In the genomic region with DNA sequence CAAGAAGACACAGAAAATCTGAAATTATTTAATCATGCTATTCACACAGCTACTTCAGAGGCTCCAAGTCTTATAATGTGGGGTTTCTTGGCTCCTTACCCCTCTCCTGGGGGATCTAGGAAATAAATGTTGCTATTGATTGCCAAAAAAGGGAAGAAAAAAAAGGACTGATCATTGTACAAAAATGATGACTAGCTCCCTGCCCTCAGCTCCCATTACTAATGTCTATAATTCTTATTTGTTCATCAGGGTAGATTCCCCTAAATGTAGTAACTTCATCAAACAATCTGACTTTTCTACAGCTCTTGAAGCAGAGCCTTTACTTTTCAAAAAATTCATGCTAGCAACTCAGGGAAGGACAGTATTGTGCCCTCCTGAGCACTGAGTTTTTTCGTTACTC, we compare ENCODE assay signal across 10 cellular contexts. TPM values are rescaled to one million over a fixed set of nuclear protein-coding genes. Genes with fewer than 3 reads are reported as not detected.
DNase-seq lines count a peak whose midpoint lies in the region; ATAC-seq, FAIRE-seq and TF ChIP-seq lines count a peak whose summit lies in the region.
"Had no signal": no experiment of that assay in that cellular context is flagged by ENCODE, and none has a peak within 500 bp of the region (broad histone marks: within the 10 kb centered on the region; RNA-seq: fewer than 3 reads in every experiment).

No MANE protein-coding gene starts in this region.

- TF ChIP-seq CTCF in HEK293 (tag by site-specific recombination; IDR thresholded peaks at IDR 0.05): no peak
- TF ChIP-seq CTCF in bronchial epithelial cell (IDR thresholded peaks at IDR 0.05; ENCODE audit: insufficient read depth, low read length, severe bottlenecking): no peak
- no peak for TF ChIP-seq CTCF in mesothelial cell of epicardium (IDR thresholded peaks at IDR 0.05; ENCODE audit: unreplicated experiment)
- no peak for TF ChIP-seq CTCF in testis (IDR thresholded peaks at IDR 0.05)

- H3K4me1 ChIP-seq in HEK293 (ENCODE audit: control insufficient read depth, insufficient read depth, low read length) (peaks cover 3% of the 10 kb centered on the region; the same call in 1 of the 2 replicates), testis (peaks cover 37% of the 10 kb centered on the region)

- POLR2A ChIA-PET in HEK293 (lab: Yijun Ruan, JAX): interaction anchor here (1.1 to 2.9 kb wide), 2 partner anchors 164 to 347 kb away, joined by 4 to 14 read pairs; no protein-coding TSS in a partner anchor

- no peak for ATAC-seq in HG03571 (IDR thresholded peaks at IDR 0.05; ENCODE audit: unreplicated experiment)
- no peak for ATAC-seq in GM19324 (IDR thresholded peaks at IDR 0.05; ENCODE audit: low FRiP score, unreplicated experiment)

- TF ChIP-seq POLR2A in testis (IDR thresholded peaks at IDR 0.05): no peak

- H3K27me3 ChIP-seq in bronchial epithelial cell (ENCODE audit: control insufficient read depth, insufficient read depth, low read length): no peaks in the 10 kb centered on the region
- no peaks in the 10 kb centered on the region for H3K27me3 ChIP-seq in testis

- no peaks in the 10 kb centered on the region for H3K9me3 ChIP-seq in HEK293 (ENCODE audit: control insufficient read depth, insufficient read depth, low read depth, low read length)
- no peaks in the 10 kb centered on the region for H3K9me3 ChIP-seq in testis

- H3K36me3 Mint-ChIP-seq in mesothelial cell of epicardium: no peaks in the 10 kb centered on the region

- no peaks in the 10 kb centered on the region for H3K9me3 Mint-ChIP-seq in mesothelial cell of epicardium

- H3K36me3 ChIP-seq in HEK293 (ENCODE audit: control insufficient read depth in 2 of 2, insufficient read depth in 1 of 2, low read length in 2 of 2) (peaks cover 0 to 2% of the 10 kb centered on the region in 2 experiments; a peak in 2 of 3 replicates), bronchial epithelial cell (ENCODE audit: control insufficient read depth, insufficient read depth, low read length) (no peaks in the 10 kb centered on the region), testis (ENCODE audit: low read depth, missing control alignments) (no peaks in the 10 kb centered on the region)

- peak overlapping the region; percentile 98 for H3K27ac Mint-ChIP-seq in mesothelial cell of epicardium

- DNase-seq in bronchial epithelial cell (ENCODE audit: low read depth) (peak; percentile 53), mesothelial cell of epicardium (ENCODE audit: low spot score in 2 of 2, unreplicated experiment in 2 of 2) (no peak), testis (no peak), OCI-M2 (lab: John Stamatoyannopoulos, UW; ENCODE audit: unreplicated experiment) (no peak), H4 (ENCODE audit: low spot score) (no peak)
- DNase-seq: NCI-H1930 had no signal

- intact Hi-C loops in testis (cut with DNase I; ENCODE audit: low total_unique reads): no loop called here

- H3K27ac ChIP-seq in HEK293 (ENCODE audit: extremely low read depth, low read depth, low read length) (no peak overlapping the region), testis (peak overlapping the region; percentile 6 to 38)

- H3K4me1 Mint-ChIP-seq in mesothelial cell of epicardium: peaks cover 67% of the 10 kb centered on the region

- no peaks in the 10 kb centered on the region for H3K27me3 Mint-ChIP-seq in mesothelial cell of epicardium (ENCODE audit: low read depth)

- WGBS in testis, 2 donors: 38 to 52% methylated on average over 1 of the region's 1 CpG

- CTCF ChIA-PET in HEK293 (lab: Yijun Ruan, JAX): no interaction called here

- H3K4me3 Mint-ChIP-seq in mesothelial cell of epicardium: peak overlapping the region; percentile 67

- no peak for FAIRE-seq in bronchial epithelial cell (lab: Jason Lieb, UNC)

- peak overlapping the region; percentile 26; the same call in 1 of the 2 replicates for H3K4me3 ChIP-seq in HEK293 (ENCODE audit: low read depth, low read length)
- peak overlapping the region; percentile 17 for H3K4me3 ChIP-seq in bronchial epithelial cell (ENCODE audit: low read depth, low read length)
- H3K4me3 ChIP-seq in testis: no peak overlapping the region
- H3K4me3 ChIP-seq: lung had no signal

TF ChIP-seq in HEK293, 187 proteins besides CTCF, POLR2A, EP300 and RAD21:
- TF ChIP-seq PRDM1 (tag by site-specific recombination; IDR thresholded peaks at IDR 0.05) (no peak), ZNF707 (tag by site-specific recombination; IDR thresholded peaks at IDR 0.05) (no peak), ZNF501 (tag by site-specific recombination; IDR thresholded peaks at IDR 0.05) (no peak), ZNF211 (tag by site-specific recombination; IDR thresholded peaks at IDR 0.05; ENCODE audit: low read depth) (no peak), HOXA7 (CRISPR knock-in tag; IDR thresholded peaks at IDR 0.05; ENCODE audit: borderline replicate concordance) (no peak), GLIS1 (tag by site-specific recombination; IDR thresholded peaks at IDR 0.05) (no peak), ZNF624 (tag by site-specific recombination; IDR thresholded peaks at IDR 0.05) (no peak), KLF10 (tag by site-specific recombination; IDR thresholded peaks at IDR 0.05) (no peak), ZNF701 (tag by site-specific recombination; IDR thresholded peaks at IDR 0.05) (no peak), ZNF677 (tag by site-specific recombination; IDR thresholded peaks at IDR 0.05) (no peak), ZNF530 (tag by site-specific recombination; IDR thresholded peaks at IDR 0.05; ENCODE audit: low read depth) (no peak), ZNF266 (tag by site-specific recombination; IDR thresholded peaks at IDR 0.05; ENCODE audit: low read depth) (no peak), ZBTB20 (tag by site-specific recombination; IDR thresholded peaks at IDR 0.05) (no peak), ZNF558 (tag by site-specific recombination; IDR thresholded peaks at IDR 0.05) (no peak), HOXC10 (CRISPR knock-in tag; IDR thresholded peaks at IDR 0.05) (no peak), ZNF654 (tag by site-specific recombination; IDR thresholded peaks at IDR 0.05; ENCODE audit: low read depth) (no peak)
- TF ChIP-seq, protein P1, sequence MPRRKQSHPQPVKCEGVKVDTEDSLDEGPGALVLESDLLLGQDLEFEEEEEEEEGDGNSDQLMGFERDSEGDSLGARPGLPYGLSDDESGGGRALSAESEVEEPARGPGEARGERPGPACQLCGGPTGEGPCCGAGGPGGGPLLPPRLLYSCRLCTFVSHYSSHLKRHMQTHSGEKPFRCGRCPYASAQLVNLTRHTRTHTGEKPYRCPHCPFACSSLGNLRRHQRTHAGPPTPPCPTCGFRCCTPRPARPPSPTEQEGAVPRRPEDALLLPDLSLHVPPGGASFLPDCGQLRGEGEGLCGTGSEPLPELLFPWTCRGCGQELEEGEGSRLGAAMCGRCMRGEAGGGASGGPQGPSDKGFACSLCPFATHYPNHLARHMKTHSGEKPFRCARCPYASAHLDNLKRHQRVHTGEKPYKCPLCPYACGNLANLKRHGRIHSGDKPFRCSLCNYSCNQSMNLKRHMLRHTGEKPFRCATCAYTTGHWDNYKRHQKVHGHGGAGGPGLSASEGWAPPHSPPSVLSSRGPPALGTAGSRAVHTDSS (tag by site-specific recombination; IDR thresholded peaks at IDR 0.05): no peak
- TF ChIP-seq, protein P2, sequence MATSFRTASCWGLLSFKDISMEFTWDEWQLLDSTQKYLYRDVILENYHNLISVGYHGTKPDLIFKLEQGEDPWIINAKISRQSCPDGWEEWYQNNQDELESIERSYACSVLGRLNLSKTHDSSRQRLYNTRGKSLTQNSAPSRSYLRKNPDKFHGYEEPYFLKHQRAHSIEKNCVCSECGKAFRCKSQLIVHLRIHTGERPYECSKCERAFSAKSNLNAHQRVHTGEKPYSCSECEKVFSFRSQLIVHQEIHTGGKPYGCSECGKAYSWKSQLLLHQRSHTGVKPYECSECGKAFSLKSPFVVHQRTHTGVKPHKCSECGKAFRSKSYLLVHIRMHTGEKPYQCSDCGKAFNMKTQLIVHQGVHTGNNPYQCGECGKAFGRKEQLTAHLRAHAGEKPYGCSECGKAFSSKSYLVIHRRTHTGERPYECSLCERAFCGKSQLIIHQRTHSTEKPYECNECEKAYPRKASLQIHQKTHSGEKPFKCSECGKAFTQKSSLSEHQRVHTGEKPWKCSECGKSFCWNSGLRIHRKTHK (tag by site-specific recombination; IDR thresholded peaks at IDR 0.05): no peak

RNA-seq across cellular contexts. Expression of a gene that starts 3.3 kb away (rescaled TPM):
- total RNA-seq in bronchial epithelial cell (15.2 and 16.6 TPM in 2 replicates), mesothelial cell of epicardium (48.9 to 56.2 TPM (median 49.3 TPM) in 3 replicates), testis (10 to 100 TPM; 39.0 to 42.6 TPM)
- 11.9 TPM for polyA plus RNA-seq in testis (ENCODE audit: insufficient read depth, low read depth, low replicate concordance)
- total RNA-seq in H4 (2014; rRNA removed; shearing (Covaris generic)): 10.8 and 15.3 TPM in 2 replicates

Comparison
In these comparisons a context has a peak if more than half of its experiments do, and no peak if none do; other contexts are left out.
1. H3K4me3 ChIP-seq: peak in HEK293 (single experiment) and bronchial epithelial cell (single experiment); none in testis (0 of 2).